ENCODE assay signal across 1 cellular context in the genomic region with DNA sequence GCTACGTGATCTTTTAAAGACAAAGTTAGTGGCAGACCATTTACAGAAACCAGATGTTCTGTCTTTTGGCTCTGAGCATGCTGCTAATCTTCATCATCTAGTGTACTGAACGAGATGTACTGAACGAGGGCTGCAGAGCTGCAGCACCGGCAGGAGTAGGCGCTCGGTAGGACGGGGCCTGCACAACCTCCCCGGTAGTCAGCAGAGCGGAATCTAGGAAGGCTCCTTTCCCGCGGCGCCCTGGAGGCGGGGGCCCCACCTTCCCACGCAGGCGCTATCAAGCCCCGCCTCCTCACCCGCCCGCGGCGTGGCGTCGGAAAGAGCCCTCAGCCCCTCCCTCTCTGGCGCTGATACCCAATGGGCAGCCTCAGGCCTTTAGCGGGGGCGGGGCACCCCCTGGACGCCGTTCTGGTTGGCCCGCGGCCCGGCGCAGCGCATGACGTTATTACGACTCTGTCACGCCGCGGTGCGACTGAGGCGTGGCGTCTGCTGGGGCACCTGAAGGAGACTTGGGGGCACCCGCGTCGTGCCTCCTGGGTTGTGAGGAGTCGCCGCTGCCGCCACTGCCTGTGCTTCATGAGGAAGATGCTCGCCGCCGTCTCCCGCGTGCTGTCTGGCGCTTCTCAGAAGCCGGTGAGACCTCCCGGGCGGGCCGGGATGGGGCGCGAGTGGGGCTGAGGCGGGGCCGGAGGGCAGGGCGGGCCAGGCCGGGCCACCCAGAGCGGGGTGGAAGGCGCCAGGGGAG.
TF ChIP-seq lines count a peak whose summit lies in the region.

A gene (plus strand): TSS at position 466 of the 745 bp plus-strand sequence. CDS start 111 bp downstream, at position 577.

TF ChIP-seq in GM12878, 131 proteins besides CTCF, POLR2A, EP300 and RAD21 (continued from another document and continues in another):
- TF ChIP-seq HDGF (IDR thresholded peaks at IDR 0.05) (no peak), SMAD1 (IDR thresholded peaks at IDR 0.05; ENCODE audit: low read depth, partially characterized antibody) (no peak), NR2C1 (IDR thresholded peaks at IDR 0.05) (no peak), FOXM1 (IDR thresholded peaks at IDR 0.05; ENCODE audit: low read depth, low read length) (no peak), KLF5 (IDR thresholded peaks at IDR 0.05; ENCODE audit: partially characterized antibody) (no peak), ZNF217 (IDR thresholded peaks at IDR 0.05) (no peak), BACH1 (IDR thresholded peaks at IDR 0.05; ENCODE audit: borderline replicate concordance) (no peak), JUNB (IDR thresholded peaks at IDR 0.05) (no peak), ZNF24 (IDR thresholded peaks at IDR 0.05) (no peak), MEF2A (IDR thresholded peaks at IDR 0.05; ENCODE audit: insufficient read depth, low read depth, low read length) (no peak), NFXL1 (IDR thresholded peaks at IDR 0.05; ENCODE audit: borderline replicate concordance) (no peak), MYC (IDR thresholded peaks at IDR 0.05; ENCODE audit: insufficient read depth, insufficient read length, insufficient replicate concordance, low read length, severe bottlenecking) (no peak), KDM1A (IDR thresholded peaks at IDR 0.05; ENCODE audit: borderline replicate concordance) (no peak), SMC3 (IDR thresholded peaks at IDR 0.05; ENCODE audit: borderline replicate concordance, low read length) (no peak), RELA (IDR thresholded peaks at IDR 0.05; ENCODE audit: borderline replicate concordance, partially characterized antibody) (no peak), SPI1 (IDR thresholded peaks at IDR 0.05; ENCODE audit: borderline replicate concordance, insufficient read depth, low read depth, low read length) (no peak), TCF12 (IDR thresholded peaks at IDR 0.05; ENCODE audit: low read depth, low read length) (no peak), YY1 (IDR thresholded peaks at IDR 0.05; ENCODE audit: low read depth, low read length) (no peak), RAD51 (IDR thresholded peaks at IDR 0.05) (no peak), PAX8 (IDR thresholded peaks at IDR 0.05) (no peak), WRNIP1 (IDR thresholded peaks at IDR 0.05; ENCODE audit: borderline replicate concordance, low read depth, low read length) (no peak), SREBF1 (IDR thresholded peaks at IDR 0.05; ENCODE audit: low read length) (no peak), RUNX3 (IDR thresholded peaks at IDR 0.05; ENCODE audit: low read length) (no peak), ZNF384 (IDR thresholded peaks at IDR 0.05; ENCODE audit: borderline replicate concordance, low read depth, low read length) (no peak), ETV6 (conservative IDR thresholded peaks at IDR 0.05 in 1 of 2, IDR thresholded peaks at IDR 0.05 in 1 of 2; ENCODE audit: borderline replicate concordance in 1 of 2, low read depth in 1 of 2) (no peak), ESRRA (IDR thresholded peaks at IDR 0.05; ENCODE audit: low read length) (no peak), CREB1 (IDR thresholded peaks at IDR 0.05; ENCODE audit: low read depth) (peak; percentile 97), ZBED1 (IDR thresholded peaks at IDR 0.05; ENCODE audit: borderline replicate concordance) (no peak), CHD2 (IDR thresholded peaks at IDR 0.05; ENCODE audit: borderline replicate concordance, low read depth, low read length) (peak; percentile 78)
- TF ChIP-seq, protein P1, sequence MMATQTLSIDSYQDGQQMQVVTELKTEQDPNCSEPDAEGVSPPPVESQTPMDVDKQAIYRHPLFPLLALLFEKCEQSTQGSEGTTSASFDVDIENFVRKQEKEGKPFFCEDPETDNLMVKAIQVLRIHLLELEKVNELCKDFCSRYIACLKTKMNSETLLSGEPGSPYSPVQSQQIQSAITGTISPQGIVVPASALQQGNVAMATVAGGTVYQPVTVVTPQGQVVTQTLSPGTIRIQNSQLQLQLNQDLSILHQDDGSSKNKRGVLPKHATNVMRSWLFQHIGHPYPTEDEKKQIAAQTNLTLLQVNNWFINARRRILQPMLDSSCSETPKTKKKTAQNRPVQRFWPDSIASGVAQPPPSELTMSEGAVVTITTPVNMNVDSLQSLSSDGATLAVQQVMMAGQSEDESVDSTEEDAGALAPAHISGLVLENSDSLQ (IDR thresholded peaks at IDR 0.05): peak; percentile 43; the same call in 1 of the 2 replicates
- TF ChIP-seq, protein P2, sequence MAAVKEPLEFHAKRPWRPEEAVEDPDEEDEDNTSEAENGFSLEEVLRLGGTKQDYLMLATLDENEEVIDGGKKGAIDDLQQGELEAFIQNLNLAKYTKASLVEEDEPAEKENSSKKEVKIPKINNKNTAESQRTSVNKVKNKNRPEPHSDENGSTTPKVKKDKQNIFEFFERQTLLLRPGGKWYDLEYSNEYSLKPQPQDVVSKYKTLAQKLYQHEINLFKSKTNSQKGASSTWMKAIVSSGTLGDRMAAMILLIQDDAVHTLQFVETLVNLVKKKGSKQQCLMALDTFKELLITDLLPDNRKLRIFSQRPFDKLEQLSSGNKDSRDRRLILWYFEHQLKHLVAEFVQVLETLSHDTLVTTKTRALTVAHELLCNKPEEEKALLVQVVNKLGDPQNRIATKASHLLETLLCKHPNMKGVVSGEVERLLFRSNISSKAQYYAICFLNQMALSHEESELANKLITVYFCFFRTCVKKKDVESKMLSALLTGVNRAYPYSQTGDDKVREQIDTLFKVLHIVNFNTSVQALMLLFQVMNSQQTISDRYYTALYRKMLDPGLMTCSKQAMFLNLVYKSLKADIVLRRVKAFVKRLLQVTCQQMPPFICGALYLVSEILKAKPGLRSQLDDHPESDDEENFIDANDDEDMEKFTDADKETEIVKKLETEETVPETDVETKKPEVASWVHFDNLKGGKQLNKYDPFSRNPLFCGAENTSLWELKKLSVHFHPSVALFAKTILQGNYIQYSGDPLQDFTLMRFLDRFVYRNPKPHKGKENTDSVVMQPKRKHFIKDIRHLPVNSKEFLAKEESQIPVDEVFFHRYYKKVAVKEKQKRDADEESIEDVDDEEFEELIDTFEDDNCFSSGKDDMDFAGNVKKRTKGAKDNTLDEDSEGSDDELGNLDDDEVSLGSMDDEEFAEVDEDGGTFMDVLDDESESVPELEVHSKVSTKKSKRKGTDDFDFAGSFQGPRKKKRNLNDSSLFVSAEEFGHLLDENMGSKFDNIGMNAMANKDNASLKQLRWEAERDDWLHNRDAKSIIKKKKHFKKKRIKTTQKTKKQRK (IDR thresholded peaks at IDR 0.05; ENCODE audit: low read depth, low read length): no peak
- TF ChIP-seq, protein P3, sequence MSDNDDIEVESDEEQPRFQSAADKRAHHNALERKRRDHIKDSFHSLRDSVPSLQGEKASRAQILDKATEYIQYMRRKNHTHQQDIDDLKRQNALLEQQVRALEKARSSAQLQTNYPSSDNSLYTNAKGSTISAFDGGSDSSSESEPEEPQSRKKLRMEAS (IDR thresholded peaks at IDR 0.05; ENCODE audit: low read depth, low read length): 0 out of 2 replicates have a peak, but pooled peaks have one; percentile 27
- TF ChIP-seq, protein P4, sequence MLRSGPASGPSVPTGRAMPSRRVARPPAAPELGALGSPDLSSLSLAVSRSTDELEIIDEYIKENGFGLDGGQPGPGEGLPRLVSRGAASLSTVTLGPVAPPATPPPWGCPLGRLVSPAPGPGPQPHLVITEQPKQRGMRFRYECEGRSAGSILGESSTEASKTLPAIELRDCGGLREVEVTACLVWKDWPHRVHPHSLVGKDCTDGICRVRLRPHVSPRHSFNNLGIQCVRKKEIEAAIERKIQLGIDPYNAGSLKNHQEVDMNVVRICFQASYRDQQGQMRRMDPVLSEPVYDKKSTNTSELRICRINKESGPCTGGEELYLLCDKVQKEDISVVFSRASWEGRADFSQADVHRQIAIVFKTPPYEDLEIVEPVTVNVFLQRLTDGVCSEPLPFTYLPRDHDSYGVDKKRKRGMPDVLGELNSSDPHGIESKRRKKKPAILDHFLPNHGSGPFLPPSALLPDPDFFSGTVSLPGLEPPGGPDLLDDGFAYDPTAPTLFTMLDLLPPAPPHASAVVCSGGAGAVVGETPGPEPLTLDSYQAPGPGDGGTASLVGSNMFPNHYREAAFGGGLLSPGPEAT (IDR thresholded peaks at IDR 0.05; ENCODE audit: low read depth): 0 out of 2 replicates have a peak, but pooled peaks have one; percentile 23
- TF ChIP-seq, protein P5, sequence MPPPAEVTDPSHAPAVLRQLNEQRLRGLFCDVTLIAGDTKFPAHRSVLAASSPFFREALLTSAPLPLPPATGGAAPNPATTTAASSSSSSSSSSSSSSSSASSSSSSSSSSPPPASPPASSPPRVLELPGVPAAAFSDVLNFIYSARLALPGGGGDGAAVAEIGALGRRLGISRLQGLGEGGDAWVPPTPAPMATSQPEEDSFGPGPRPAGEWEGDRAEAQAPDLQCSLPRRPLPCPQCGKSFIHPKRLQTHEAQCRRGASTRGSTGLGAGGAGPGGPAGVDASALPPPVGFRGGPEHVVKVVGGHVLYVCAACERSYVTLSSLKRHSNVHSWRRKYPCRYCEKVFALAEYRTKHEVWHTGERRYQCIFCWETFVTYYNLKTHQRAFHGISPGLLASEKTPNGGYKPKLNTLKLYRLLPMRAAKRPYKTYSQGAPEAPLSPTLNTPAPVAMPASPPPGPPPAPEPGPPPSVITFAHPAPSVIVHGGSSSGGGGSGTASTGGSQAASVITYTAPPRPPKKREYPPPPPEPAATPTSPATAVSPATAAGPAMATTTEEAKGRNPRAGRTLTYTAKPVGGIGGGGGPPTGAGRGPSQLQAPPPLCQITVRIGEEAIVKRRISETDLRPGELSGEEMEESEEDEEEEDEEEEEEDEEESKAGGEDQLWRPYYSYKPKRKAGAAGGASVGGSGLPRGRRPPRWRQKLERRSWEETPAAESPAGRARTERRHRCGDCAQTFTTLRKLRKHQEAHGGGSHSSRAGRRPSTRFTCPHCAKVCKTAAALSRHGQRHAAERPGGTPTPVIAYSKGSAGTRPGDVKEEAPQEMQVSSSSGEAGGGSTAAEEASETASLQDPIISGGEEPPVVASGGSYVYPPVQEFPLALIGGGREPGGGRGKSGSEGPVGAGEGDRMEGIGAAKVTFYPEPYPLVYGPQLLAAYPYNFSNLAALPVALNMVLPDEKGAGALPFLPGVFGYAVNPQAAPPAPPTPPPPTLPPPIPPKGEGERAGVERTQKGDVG (CRISPR knock-in tag; IDR thresholded peaks at IDR 0.05): no peak
- TF ChIP-seq, protein P6, sequence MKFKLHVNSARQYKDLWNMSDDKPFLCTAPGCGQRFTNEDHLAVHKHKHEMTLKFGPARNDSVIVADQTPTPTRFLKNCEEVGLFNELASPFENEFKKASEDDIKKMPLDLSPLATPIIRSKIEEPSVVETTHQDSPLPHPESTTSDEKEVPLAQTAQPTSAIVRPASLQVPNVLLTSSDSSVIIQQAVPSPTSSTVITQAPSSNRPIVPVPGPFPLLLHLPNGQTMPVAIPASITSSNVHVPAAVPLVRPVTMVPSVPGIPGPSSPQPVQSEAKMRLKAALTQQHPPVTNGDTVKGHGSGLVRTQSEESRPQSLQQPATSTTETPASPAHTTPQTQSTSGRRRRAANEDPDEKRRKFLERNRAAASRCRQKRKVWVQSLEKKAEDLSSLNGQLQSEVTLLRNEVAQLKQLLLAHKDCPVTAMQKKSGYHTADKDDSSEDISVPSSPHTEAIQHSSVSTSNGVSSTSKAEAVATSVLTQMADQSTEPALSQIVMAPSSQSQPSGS (IDR thresholded peaks at IDR 0.05; ENCODE audit: low read length): no peak
- TF ChIP-seq, protein P7, sequence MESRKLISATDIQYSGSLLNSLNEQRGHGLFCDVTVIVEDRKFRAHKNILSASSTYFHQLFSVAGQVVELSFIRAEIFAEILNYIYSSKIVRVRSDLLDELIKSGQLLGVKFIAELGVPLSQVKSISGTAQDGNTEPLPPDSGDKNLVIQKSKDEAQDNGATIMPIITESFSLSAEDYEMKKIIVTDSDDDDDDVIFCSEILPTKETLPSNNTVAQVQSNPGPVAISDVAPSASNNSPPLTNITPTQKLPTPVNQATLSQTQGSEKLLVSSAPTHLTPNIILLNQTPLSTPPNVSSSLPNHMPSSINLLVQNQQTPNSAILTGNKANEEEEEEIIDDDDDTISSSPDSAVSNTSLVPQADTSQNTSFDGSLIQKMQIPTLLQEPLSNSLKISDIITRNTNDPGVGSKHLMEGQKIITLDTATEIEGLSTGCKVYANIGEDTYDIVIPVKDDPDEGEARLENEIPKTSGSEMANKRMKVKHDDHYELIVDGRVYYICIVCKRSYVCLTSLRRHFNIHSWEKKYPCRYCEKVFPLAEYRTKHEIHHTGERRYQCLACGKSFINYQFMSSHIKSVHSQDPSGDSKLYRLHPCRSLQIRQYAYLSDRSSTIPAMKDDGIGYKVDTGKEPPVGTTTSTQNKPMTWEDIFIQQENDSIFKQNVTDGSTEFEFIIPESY (IDR thresholded peaks at IDR 0.05): no peak
- TF ChIP-seq, protein P8, sequence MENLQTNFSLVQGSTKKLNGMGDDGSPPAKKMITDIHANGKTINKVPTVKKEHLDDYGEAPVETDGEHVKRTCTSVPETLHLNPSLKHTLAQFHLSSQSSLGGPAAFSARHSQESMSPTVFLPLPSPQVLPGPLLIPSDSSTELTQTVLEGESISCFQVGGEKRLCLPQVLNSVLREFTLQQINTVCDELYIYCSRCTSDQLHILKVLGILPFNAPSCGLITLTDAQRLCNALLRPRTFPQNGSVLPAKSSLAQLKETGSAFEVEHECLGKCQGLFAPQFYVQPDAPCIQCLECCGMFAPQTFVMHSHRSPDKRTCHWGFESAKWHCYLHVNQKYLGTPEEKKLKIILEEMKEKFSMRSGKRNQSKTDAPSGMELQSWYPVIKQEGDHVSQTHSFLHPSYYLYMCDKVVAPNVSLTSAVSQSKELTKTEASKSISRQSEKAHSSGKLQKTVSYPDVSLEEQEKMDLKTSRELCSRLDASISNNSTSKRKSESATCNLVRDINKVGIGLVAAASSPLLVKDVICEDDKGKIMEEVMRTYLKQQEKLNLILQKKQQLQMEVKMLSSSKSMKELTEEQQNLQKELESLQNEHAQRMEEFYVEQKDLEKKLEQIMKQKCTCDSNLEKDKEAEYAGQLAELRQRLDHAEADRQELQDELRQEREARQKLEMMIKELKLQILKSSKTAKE (IDR thresholded peaks at IDR 0.05; ENCODE audit: low read depth, poor library complexity, severe bottlenecking): no peak
- TF ChIP-seq, protein P9, sequence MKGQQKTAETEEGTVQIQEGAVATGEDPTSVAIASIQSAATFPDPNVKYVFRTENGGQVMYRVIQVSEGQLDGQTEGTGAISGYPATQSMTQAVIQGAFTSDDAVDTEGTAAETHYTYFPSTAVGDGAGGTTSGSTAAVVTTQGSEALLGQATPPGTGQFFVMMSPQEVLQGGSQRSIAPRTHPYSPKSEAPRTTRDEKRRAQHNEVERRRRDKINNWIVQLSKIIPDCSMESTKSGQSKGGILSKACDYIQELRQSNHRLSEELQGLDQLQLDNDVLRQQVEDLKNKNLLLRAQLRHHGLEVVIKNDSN (IDR thresholded peaks at IDR 0.05; ENCODE audit: borderline replicate concordance, extremely low read length, insufficient read depth, low read depth, low read length): no peak
- TF ChIP-seq, protein P10, sequence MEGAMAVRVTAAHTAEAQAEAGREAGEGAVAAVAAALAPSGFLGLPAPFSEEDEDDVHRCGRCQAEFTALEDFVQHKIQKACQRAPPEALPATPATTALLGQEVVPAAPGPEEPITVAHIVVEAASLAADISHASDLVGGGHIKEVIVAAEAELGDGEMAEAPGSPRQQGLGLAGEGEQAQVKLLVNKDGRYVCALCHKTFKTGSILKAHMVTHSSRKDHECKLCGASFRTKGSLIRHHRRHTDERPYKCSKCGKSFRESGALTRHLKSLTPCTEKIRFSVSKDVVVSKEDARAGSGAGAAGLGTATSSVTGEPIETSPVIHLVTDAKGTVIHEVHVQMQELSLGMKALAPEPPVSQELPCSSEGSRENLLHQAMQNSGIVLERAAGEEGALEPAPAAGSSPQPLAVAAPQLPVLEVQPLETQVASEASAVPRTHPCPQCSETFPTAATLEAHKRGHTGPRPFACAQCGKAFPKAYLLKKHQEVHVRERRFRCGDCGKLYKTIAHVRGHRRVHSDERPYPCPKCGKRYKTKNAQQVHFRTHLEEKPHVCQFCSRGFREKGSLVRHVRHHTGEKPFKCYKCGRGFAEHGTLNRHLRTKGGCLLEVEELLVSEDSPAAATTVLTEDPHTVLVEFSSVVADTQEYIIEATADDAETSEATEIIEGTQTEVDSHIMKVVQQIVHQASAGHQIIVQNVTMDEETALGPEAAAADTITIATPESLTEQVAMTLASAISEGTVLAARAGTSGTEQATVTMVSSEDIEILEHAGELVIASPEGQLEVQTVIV (IDR thresholded peaks at IDR 0.05; ENCODE audit: borderline replicate concordance, partially characterized antibody): no peak
